In the genomic region with DNA sequence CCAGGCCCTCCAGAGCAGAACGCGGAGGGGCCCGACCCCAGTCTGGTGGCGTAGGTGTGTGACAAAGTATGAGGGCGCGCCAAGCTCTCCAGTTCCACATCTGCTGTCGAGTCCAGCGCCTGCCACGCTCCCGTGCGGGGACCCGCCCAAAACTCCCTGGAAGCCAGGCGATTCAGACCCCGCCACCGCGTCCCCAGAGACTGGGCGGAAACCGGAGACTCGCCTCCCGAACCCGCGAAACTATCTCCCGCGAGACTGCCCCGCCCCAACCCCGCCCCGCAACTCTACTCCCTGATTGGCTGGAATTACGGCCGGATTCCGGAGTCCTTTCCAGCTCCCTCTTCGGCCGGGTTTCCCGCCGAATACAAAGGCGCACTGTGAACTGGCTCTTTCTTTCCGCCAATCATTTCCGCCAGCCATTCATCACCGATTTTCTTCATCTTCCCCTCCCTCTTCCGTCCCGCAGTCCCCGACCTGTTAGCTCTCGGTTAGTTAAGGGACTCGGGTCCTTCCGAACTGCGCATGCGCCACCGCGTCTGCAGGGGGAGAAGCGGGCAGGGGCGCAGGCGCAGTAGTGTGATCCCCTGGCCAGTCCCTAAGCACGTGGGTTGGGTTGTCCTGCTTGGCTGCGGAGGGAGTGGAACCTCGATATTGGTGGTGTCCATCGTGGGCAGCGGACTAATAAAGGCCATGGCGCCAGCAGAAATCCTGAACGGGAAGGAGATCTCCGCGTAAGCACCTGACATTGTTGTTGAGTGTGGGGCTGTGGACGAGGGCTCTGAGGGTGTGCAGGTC, we compare ENCODE assay signal across 8 cellular contexts. TPM values are rescaled to one million over a fixed set of nuclear protein-coding genes. Genes with fewer than 3 reads are reported as not detected.
DNase-seq lines count a peak whose midpoint lies in the region; FAIRE-seq and TF ChIP-seq lines count a peak whose summit lies in the region.

Gene MTHFD1, plus strand, starts transcription at position 616 of the 795 bp plus-strand sequence. Its CDS starts 75 bp downstream, at position 691.

- H3K9me3 ChIP-seq in neuronal stem cell (replicated peaks in 1 of 2; ENCODE audit: control insufficient read depth in 2 of 2, insufficient read depth in 1 of 2, low read depth in 1 of 2, low read length in 2 of 2): no peaks in the 10 kb centered on the region

- H3K18ac ChIP-seq in neuronal stem cell (ENCODE audit: low read length): peak within 1 kb of the TSS; percentile 99

- H3K4me1 ChIP-seq in neuronal stem cell (ENCODE audit: control insufficient read depth in 2 of 2, insufficient read depth in 1 of 2, low read depth in 1 of 2, low read length in 2 of 2): peaks cover 8 to 10% of the 10 kb centered on the region in 2 donors

- DNase-seq in GM03348 (ENCODE audit: low spot score) (peak; percentile 100), HFF-Myc (ENCODE audit: extremely low read depth, low read depth) (peak; percentile 98), NAMALWA (ENCODE audit: low spot score) (peak; percentile 96), SK-N-DZ (ENCODE audit: low spot score) (peak; percentile 99), frontal cortex (ENCODE audit: low spot score in 2 of 2) (peak; percentile 83 to 91), neuronal stem cell (ENCODE audit: low spot score) (peak; percentile 98)
- peak; percentile 99 for DNase-seq in activated naive CD4-positive, alpha-beta T cell treated with anti-CD3 and anti-CD28 coated beads for 36 hours

- H3K27me3 ChIP-seq in neuronal stem cell (ENCODE audit: control insufficient read depth in 3 of 3, insufficient read depth in 3 of 3, low read depth in 1 of 3, low read length in 3 of 3): no peaks in the 10 kb centered on the region

- no peak for TF ChIP-seq CTCF in HFF-Myc (IDR thresholded peaks at IDR 0.05; ENCODE audit: low read depth, low read length, missing control alignments)
- no peak for TF ChIP-seq CTCF in subcutaneous adipose tissue (IDR thresholded peaks at IDR 0.05; ENCODE audit: low read depth)

- H3K4me3 ChIP-seq in HFF-Myc (replicated peaks; ENCODE audit: low read depth, low read length) (peak within 1 kb of the TSS; percentile 87), neuronal stem cell (ENCODE audit: low read length in 2 of 2) (peak within 1 kb of the TSS; percentile 86 to 93)

- peak within 1 kb of the TSS; percentile 95 for H3K4me2 ChIP-seq in neuronal stem cell (ENCODE audit: insufficient read depth, low read length, poor library complexity, severe bottlenecking)

- peaks cover 38% of the 10 kb centered on the region for H3K36me3 Mint-ChIP-seq in activated naive CD4-positive, alpha-beta T cell treated with anti-CD3 and anti-CD28 coated beads for 36 hours (ENCODE audit: low read depth)

- H2BK5ac ChIP-seq in neuronal stem cell (ENCODE audit: low read length): peak within 1 kb of the TSS; percentile 70

- H2AFZ ChIP-seq in neuronal stem cell (ENCODE audit: low read length): peak within 1 kb of the TSS; percentile 96

- H3K27me3 Mint-ChIP-seq in activated naive CD4-positive, alpha-beta T cell treated with anti-CD3 and anti-CD28 coated beads for 36 hours (ENCODE audit: low read depth): no peaks in the 10 kb centered on the region

- H3K9ac ChIP-seq in neuronal stem cell (ENCODE audit: low read depth, low read length, poor library complexity): peak within 1 kb of the TSS; percentile 93

- H3K27ac Mint-ChIP-seq in activated naive CD4-positive, alpha-beta T cell treated with anti-CD3 and anti-CD28 coated beads for 36 hours: peak within 1 kb of the TSS; percentile 94

- H3K9me3 Mint-ChIP-seq in activated naive CD4-positive, alpha-beta T cell treated with anti-CD3 and anti-CD28 coated beads for 36 hours: no peaks in the 10 kb centered on the region

- H3K27ac ChIP-seq in neuronal stem cell (replicated peaks; ENCODE audit: low read length): peak within 1 kb of the TSS; percentile 91

- H3K14ac ChIP-seq in neuronal stem cell (ENCODE audit: low read length): peak within 1 kb of the TSS; percentile 84

- FAIRE-seq in frontal cortex (lab: Jason Lieb, UNC): peak; percentile 66

- peak within 1 kb of the TSS; percentile 93 for H4K8ac ChIP-seq in neuronal stem cell (ENCODE audit: low read depth, low read length)

- H2BK120ac ChIP-seq in neuronal stem cell (ENCODE audit: low read depth, low read length): peak within 1 kb of the TSS; percentile 30

- intact Hi-C loops in activated naive CD4-positive, alpha-beta T cell treated with anti-CD3 and anti-CD28 coated beads for 36 hours (cut with micrococcal nuclease): loop anchor here (1.0 to 5.0 kb wide), 6 partner anchors 50 to 747 kb away; partner anchors contain the start of genes AKAP5, HSPA2, SYNE2 and WDR89

- H2BK12ac ChIP-seq in neuronal stem cell (ENCODE audit: low read length): no peak within 1 kb of the TSS

- WGBS in neuronal stem cell (ENCODE audit: extremely low coverage in 2 of 2, insufficient read length in 2 of 2, insufficient replicate concordance in 1 of 2), 2 donors: no CpG with 5 or more reads among the region's 61 CpGs

- peaks cover 0 to 31% of the 10 kb centered on the region in 2 donors for H3K36me3 ChIP-seq in neuronal stem cell (replicated peaks in 1 of 2; ENCODE audit: control insufficient read depth in 2 of 2, insufficient read depth in 2 of 2, low read length in 2 of 2)

- no peak within 1 kb of the TSS for H4K91ac ChIP-seq in neuronal stem cell (ENCODE audit: low read depth, low read length, poor library complexity)

- H3K4me3 Mint-ChIP-seq in activated naive CD4-positive, alpha-beta T cell treated with anti-CD3 and anti-CD28 coated beads for 36 hours: peak within 1 kb of the TSS; percentile 92

- H3K4ac ChIP-seq in neuronal stem cell (ENCODE audit: low read length): peak within 1 kb of the TSS; percentile 58

- H2BK15ac ChIP-seq in neuronal stem cell (ENCODE audit: low read length): peak within 1 kb of the TSS; percentile 81

- H3K23ac ChIP-seq in neuronal stem cell (ENCODE audit: low read depth, low read length, poor library complexity): peak within 1 kb of the TSS; percentile 45

- no peaks in the 10 kb centered on the region for H3K79me1 ChIP-seq in neuronal stem cell (ENCODE audit: low read depth, low read length)

- CTCF ChIA-PET in activated naive CD4-positive, alpha-beta T cell treated with anti-CD3 and anti-CD28 coated beads for 36 hours (lab: Charles Lee): interaction anchor here (0.5 to 2.8 kb wide), 8 partner anchors 9 to 123 kb away, joined by 3 to 11 read pairs (median 4); partner anchors contain the start of gene ZBTB25

- peak within 1 kb of the TSS; percentile 79 for H2AK5ac ChIP-seq in neuronal stem cell (ENCODE audit: low read depth, low read length)

- peaks cover 26% of the 10 kb centered on the region for H3K4me1 Mint-ChIP-seq in activated naive CD4-positive, alpha-beta T cell treated with anti-CD3 and anti-CD28 coated beads for 36 hours (ENCODE audit: low read depth)

RNA-seq across cellular contexts. Expression of gene MTHFD1, which starts in this region (rescaled TPM):
- 39.6 and 50.8 TPM in 2 replicates for polyA plus RNA-seq in SK-N-DZ (2014; cell fraction: cytosol; rRNA removed)
- polyA plus RNA-seq in SK-N-DZ (2014; cell fraction: nucleus; rRNA removed): 74.0 and 110 TPM in 2 replicates
- total RNA-seq in activated naive CD4-positive, alpha-beta T cell treated with anti-CD3 and anti-CD28 coated beads for 36 hours: 100 to 1,000 TPM; 240 to 247 TPM
- total RNA-seq in frontal cortex (28.5 TPM), subcutaneous adipose tissue (100 to 1,000 TPM in 2 of 4 donors, 10 to 100 TPM in 2; 80.6 to 142 (median 99.5) TPM)
- 44.9 TPM for polyA plus RNA-seq in neuronal stem cell (2013, experiment 1 of 2)
- polyA plus RNA-seq in neuronal stem cell (2013, experiment 2 of 2): 46.4 TPM

Comparison
In these comparisons a context has a peak if more than half of its experiments do, and no peak if none do; other contexts are left out.
1. Peak in every context shown above with its lines: DNase-seq, H3K4me3 ChIP-seq and H3K27ac ChIP-seq.